In genomic region chr1:19979494-19979977, GRCh38 we compare ENCODE assay signal across 21 cellular contexts. TPM values are rescaled to one million over a fixed set of nuclear protein-coding genes. Genes with fewer than 3 reads are reported as not detected.
DNase-seq lines count a peak whose midpoint lies in the region; TF ChIP-seq lines count a peak whose summit lies in the region.
"Had no signal": no experiment of that assay in that cellular context is flagged by ENCODE, and none has a peak within 500 bp of the region (broad histone marks: within the 10 kb centered on the region; RNA-seq: fewer than 3 reads in every experiment).

Gene PLA2G2A, minus strand, starts transcription at chr1:19979618. Its CDS starts 845 bp downstream, at chr1:19978773.

- H3K27ac ChIP-seq in colonic mucosa (peak within 1 kb of the TSS; percentile 88), hepatocyte (peak within 1 kb of the TSS; percentile 94), ovary (peak within 1 kb of the TSS; percentile 60 to 95)

- no peaks in the 10 kb centered on the region for H3K9me3 Mint-ChIP-seq in type B pancreatic cell
- H3K9me3 Mint-ChIP-seq: activated naive CD4-positive, alpha-beta T cell treated with anti-CD3 and anti-CD28 coated beads, Interleukin-2, amount 50 U/mL, for 24 hours; natural killer cell treated with Interleukin-12 subunit alpha and Interleukin-12 subunit beta and Interleukin-15 and Interleukin-18, amount 100 ng/mL, for 72 hours had no signal

- no peak for TF ChIP-seq CTCF in colonic mucosa (IDR thresholded peaks at IDR 0.05)
- no peak for TF ChIP-seq CTCF in hepatocyte (IDR thresholded peaks at IDR 0.05; ENCODE audit: poor library complexity)
- no peak for TF ChIP-seq CTCF in ovary (IDR thresholded peaks at IDR 0.05)
- TF ChIP-seq CTCF in type B pancreatic cell (conservative IDR thresholded peaks at IDR 0.05) = no peak

- H3K4me3 ChIP-seq in colonic mucosa (peak within 1 kb of the TSS; percentile 33), hepatocyte (no peak within 1 kb of the TSS), ovary (no peak within 1 kb of the TSS)
- H3K4me3 ChIP-seq: skin epidermis had no signal

- no peaks in the 10 kb centered on the region for H3K27me3 ChIP-seq in colonic mucosa
- H3K27me3 ChIP-seq in hepatocyte = no peaks in the 10 kb centered on the region
- H3K27me3 ChIP-seq in ovary = no peaks in the 10 kb centered on the region

- peak within 1 kb of the TSS; percentile 7 for H3K4me3 Mint-ChIP-seq in type B pancreatic cell
- H3K4me3 Mint-ChIP-seq: activated naive CD4-positive, alpha-beta T cell treated with anti-CD3 and anti-CD28 coated beads, Interleukin-2, amount 50 U/mL, for 24 hours; endodermal cell; natural killer cell treated with Interleukin-12 subunit alpha and Interleukin-12 subunit beta and Interleukin-15 and Interleukin-18, amount 100 ng/mL, for 72 hours had no signal

- H3K4me2 ChIP-seq in hepatocyte = peak within 1 kb of the TSS; percentile 51

- peaks cover 13% of the 10 kb centered on the region for H3K4me1 ChIP-seq in colonic mucosa
- peaks cover 38% of the 10 kb centered on the region for H3K4me1 ChIP-seq in hepatocyte (ENCODE audit: insufficient read depth)
- peaks cover 32% of the 10 kb centered on the region for H3K4me1 ChIP-seq in ovary (ENCODE audit: insufficient read depth)

- H4K20me1 ChIP-seq in hepatocyte (ENCODE audit: insufficient read depth, poor library complexity, severe bottlenecking) = no peaks in the 10 kb centered on the region

- H3K27me3 Mint-ChIP-seq in type B pancreatic cell = peaks cover 51% of the 10 kb centered on the region

- H3K27ac Mint-ChIP-seq in type B pancreatic cell = peak within 1 kb of the TSS; percentile 76
- H3K27ac Mint-ChIP-seq: activated naive CD4-positive, alpha-beta T cell treated with anti-CD3 and anti-CD28 coated beads, Interleukin-2, amount 50 U/mL, for 24 hours; endodermal cell; natural killer cell treated with Interleukin-12 subunit alpha and Interleukin-12 subunit beta and Interleukin-15 and Interleukin-18, amount 100 ng/mL, for 72 hours had no signal

- H3K4me1 Mint-ChIP-seq in type B pancreatic cell (ENCODE audit: unreplicated experiment) = peaks cover 10% of the 10 kb centered on the region
- H3K4me1 Mint-ChIP-seq: activated naive CD4-positive, alpha-beta T cell treated with anti-CD3 and anti-CD28 coated beads, Interleukin-2, amount 50 U/mL, for 24 hours had no signal

- no peaks in the 10 kb centered on the region for H3K9me3 ChIP-seq in colonic mucosa
- no peaks in the 10 kb centered on the region for H3K9me3 ChIP-seq in hepatocyte (ENCODE audit: low read depth)
- H3K9me3 ChIP-seq in ovary = no peaks in the 10 kb centered on the region

- intact Hi-C loops in colonic mucosa (cut with DNase I) (no loop called here), ovary (cut with DNase I) (loop anchor here in 1 of 4 donors (10.0 kb wide), 1 partner anchor 55 kb away; no protein-coding TSS in a partner anchor)

- peaks cover 14% of the 10 kb centered on the region for H3K79me2 ChIP-seq in hepatocyte

- peak within 1 kb of the TSS; percentile 37 to 62 for H3K9ac ChIP-seq in colonic mucosa (ENCODE audit: low read depth in 2 of 2, low read length in 2 of 2)

- TF ChIP-seq POLR2A in ovary (IDR thresholded peaks at IDR 0.05) = peak; percentile 57

- DNase-seq in colonic mucosa (peak; percentile 79), hepatocyte (ENCODE audit: low spot score) (peak; percentile 74), ovary (peak in 2 of 5 donors; percentile 67 to 81), type B pancreatic cell (ENCODE audit: extremely low spot score, unreplicated experiment) (no peak), NCI-H2227 (lab: John Stamatoyannopoulos, UW; ENCODE audit: unreplicated experiment) (no peak), SIG-M5 (lab: John Stamatoyannopoulos, UW) (no peak), NCI-H2227 treated with DMSO at 0.1 percent for 48 hours (lab: John Stamatoyannopoulos, UW) (no peak), hepatic stellate cell (ENCODE audit: low spot score) (no peak)
- DNase-seq: activated CD8-positive, alpha-beta memory T cell treated with anti-CD3 and anti-CD28 coated beads, Interleukin-2, amount 50 U/mL, for 48 hours; C1 segment of cervical spinal cord; central memory CD4-positive, alpha-beta T cell; endodermal cell; Kasumi-1; kidney; NCI-H1694; NCI-H69 had no signal

- H3K9me2 ChIP-seq in hepatocyte (replicated peaks; ENCODE audit: insufficient read depth) = no peaks in the 10 kb centered on the region

- peak; percentile 71 for TF ChIP-seq EP300 in ovary (IDR thresholded peaks at IDR 0.05)

- H3K36me3 ChIP-seq in colonic mucosa (no peaks in the 10 kb centered on the region), hepatocyte (replicated peaks; ENCODE audit: insufficient read depth, low read depth) (no peaks in the 10 kb centered on the region), ovary (no peaks in the 10 kb centered on the region)

- no peaks in the 10 kb centered on the region for H3K36me3 Mint-ChIP-seq in type B pancreatic cell
- H3K36me3 Mint-ChIP-seq: activated naive CD4-positive, alpha-beta T cell treated with anti-CD3 and anti-CD28 coated beads, Interleukin-2, amount 50 U/mL, for 24 hours; natural killer cell treated with Interleukin-12 subunit alpha and Interleukin-12 subunit beta and Interleukin-15 and Interleukin-18, amount 100 ng/mL, for 72 hours had no signal

- WGBS in hepatocyte (ENCODE audit: low lambda C conversion rate, missing lambda C conversion rate) = 57% methylated on average over 8 of the region's 8 CpGs
- WGBS in ovary, 3 donors = 66 to 83% (median 68%) methylated on average over 8 of the region's 8 CpGs

- H2AFZ ChIP-seq in hepatocyte = no peak within 1 kb of the TSS

RNA-seq across cellular contexts. Expression of gene PLA2G2A, which starts in this region (rescaled TPM):
- total RNA-seq in colonic mucosa = 100 to 1,000 TPM; 135 to 864 TPM
- total RNA-seq in hepatocyte = 170 and 340 TPM in 2 replicates
- polyA plus RNA-seq in hepatocyte = 1,328 and 1,609 TPM in 2 replicates
- total RNA-seq in ovary = 100 to 1,000 TPM in 4 of 7 donors, 10 to 100 TPM in 3; 23.0 to 819 (median 143) TPM
- polyA plus RNA-seq in ovary = 100 to 1,000 TPM; 126 to 262 TPM
- 26.1 and 53.2 TPM in 2 replicates for total RNA-seq in type B pancreatic cell (ENCODE audit: low replicate concordance)
- total RNA-seq: glomerular endothelial cell; natural killer cell treated with Interleukin-12 subunit alpha and Interleukin-12 subunit beta and Interleukin-15 and Interleukin-18, amount 100 ng/mL, for 72 hours; RPMI7951 had no signal

Comparison
In these comparisons a context has a peak if more than half of its experiments do, and no peak if none do; other contexts are left out.
1. DNase-seq: peak in colonic mucosa (single experiment) and hepatocyte (single experiment); none in type B pancreatic cell (single experiment), NCI-H2227 (single experiment), SIG-M5 (single experiment), NCI-H2227 treated with DMSO at 0.1 percent for 48 hours (single experiment) and hepatic stellate cell (single experiment).
2. Peak in every context shown above with its lines, with median percentiles within 50 percentile points of each other: H3K27ac ChIP-seq.